In genomic region chr7:128948312-128948973, GRCh38 we compare ENCODE assay signal across 16 cellular contexts. TPM values are rescaled to one million over a fixed set of nuclear protein-coding genes. Genes with fewer than 3 reads are reported as not detected.
DNase-seq lines count a peak whose midpoint lies in the region; ATAC-seq, FAIRE-seq and TF ChIP-seq lines count a peak whose summit lies in the region.
"Had no signal": no experiment of that assay in that cellular context is flagged by ENCODE, and none has a peak within 500 bp of the region (broad histone marks: within the 10 kb centered on the region; RNA-seq: fewer than 3 reads in every experiment).

No MANE protein-coding gene starts in this region.

- H3K27me3 Mint-ChIP-seq in dendritic cell treated with granulocyte-macrophage colony-stimulating factor and Interleukin-4, amounts not matched to agents 40 ng/mL and 50 ng/mL, for 4 days, result no peaks in the 10 kb centered on the region
- H3K27me3 Mint-ChIP-seq: activated naive CD8-positive, alpha-beta T cell treated with anti-CD3 and anti-CD28 coated beads, Interleukin-2, amount 10 ng/mL, durations not matched to agents 7 days and 5 days; T-cell had no signal

- H3K27me3 ChIP-seq in tibial nerve, result no peaks in the 10 kb centered on the region

- peaks cover 0 to 35% (median 0%) of the 10 kb centered on the region in 3 donors for H3K36me3 ChIP-seq in tibial nerve

- intact Hi-C loops in dendritic cell treated with granulocyte-macrophage colony-stimulating factor and Interleukin-4, amounts not matched to agents 40 ng/mL and 50 ng/mL, for 4 days (cut with micrococcal nuclease), result no loop called here
- intact Hi-C loops in sciatic nerve (cut with DNase I), result no loop called here

- H3K9me3 Mint-ChIP-seq in dendritic cell treated with granulocyte-macrophage colony-stimulating factor and Interleukin-4, amounts not matched to agents 40 ng/mL and 50 ng/mL, for 4 days, result no peaks in the 10 kb centered on the region
- H3K9me3 Mint-ChIP-seq: activated naive CD8-positive, alpha-beta T cell treated with anti-CD3 and anti-CD28 coated beads, Interleukin-2, amount 10 ng/mL, durations not matched to agents 7 days and 5 days; T-cell had no signal

- peak overlapping the region; percentile 78 for H3K27ac Mint-ChIP-seq in dendritic cell treated with granulocyte-macrophage colony-stimulating factor and Interleukin-4, amounts not matched to agents 40 ng/mL and 50 ng/mL, for 4 days
- H3K27ac Mint-ChIP-seq: activated naive CD8-positive, alpha-beta T cell treated with anti-CD3 and anti-CD28 coated beads, Interleukin-2, amount 10 ng/mL, durations not matched to agents 7 days and 5 days had no signal

- WGBS in tibial nerve, 2 donors, result 76% methylated on average over 12 of the region's 12 CpGs; no CpG with 5 or more reads in 1 of the 2 donors

- peaks cover 83% of the 10 kb centered on the region for H3K4me1 Mint-ChIP-seq in dendritic cell treated with granulocyte-macrophage colony-stimulating factor and Interleukin-4, amounts not matched to agents 40 ng/mL and 50 ng/mL, for 4 days (ENCODE audit: low read depth)
- H3K4me1 Mint-ChIP-seq: T-cell had no signal

- H3K36me3 Mint-ChIP-seq in dendritic cell treated with granulocyte-macrophage colony-stimulating factor and Interleukin-4, amounts not matched to agents 40 ng/mL and 50 ng/mL, for 4 days (ENCODE audit: low read depth), result peaks cover 100% of the 10 kb centered on the region
- H3K36me3 Mint-ChIP-seq: activated naive CD8-positive, alpha-beta T cell treated with anti-CD3 and anti-CD28 coated beads, Interleukin-2, amount 10 ng/mL, durations not matched to agents 7 days and 5 days had no signal

- H3K9me3 ChIP-seq in tibial nerve, result no peaks in the 10 kb centered on the region

- ATAC-seq in sciatic nerve, result peak; percentile 25
- ATAC-seq: activated CD4-positive, CD25-positive, alpha-beta regulatory T cell treated with anti-CD3 and anti-CD28 coated beads, Interleukin-2, amount 50 U/mL, for 24 hours; T-cell had no signal

- H3K4me3 Mint-ChIP-seq in dendritic cell treated with granulocyte-macrophage colony-stimulating factor and Interleukin-4, amounts not matched to agents 40 ng/mL and 50 ng/mL, for 4 days, result no peak overlapping the region
- H3K4me3 Mint-ChIP-seq: activated naive CD8-positive, alpha-beta T cell treated with anti-CD3 and anti-CD28 coated beads, Interleukin-2, amount 10 ng/mL, durations not matched to agents 7 days and 5 days; T-cell had no signal

- FAIRE-seq in HTR-8/SVneo (lab: Jason Lieb, UNC), result no peak

- no peak overlapping the region for H3K4me3 ChIP-seq in NB4 (ENCODE audit: low read depth, low read length)
- no peak overlapping the region for H3K4me3 ChIP-seq in tibial nerve

- H3K27ac ChIP-seq in tibial nerve, result no peak overlapping the region

- H3K4me1 ChIP-seq in tibial nerve, result peaks cover 0 to 8% (median 0%) of the 10 kb centered on the region in 4 donors

- no peak for TF ChIP-seq CTCF in NB4 (IDR thresholded peaks at IDR 0.05; ENCODE audit: low read depth, low read length)
- no peak for TF ChIP-seq CTCF in tibial nerve (IDR thresholded peaks at IDR 0.05)

- TF ChIP-seq EP300 in tibial nerve (IDR thresholded peaks at IDR 0.05), result no peak

- TF ChIP-seq POLR2A in GM15510 (IDR thresholded peaks at IDR 0.05; ENCODE audit: borderline replicate concordance, extremely low read depth, insufficient read length) (peak; percentile 17), NB4 (IDR thresholded peaks at IDR 0.05; ENCODE audit: extremely low read depth, insufficient read length) (no peak), tibial nerve (IDR thresholded peaks at IDR 0.05) (no peak)

- peak; percentile 100 for DNase-seq in NB4 (ENCODE audit: low read depth)
- DNase-seq in sciatic nerve (ENCODE audit: low spot score), result no peak
- DNase-seq in hypothalamus (lab: John Stamatoyannopoulos, UW), result no peak
- DNase-seq in HTR-8/SVneo (ENCODE audit: insufficient read length, low spot score), result no peak
- DNase-seq in tibial nerve (ENCODE audit: low spot score in 2 of 2), result no peak
- DNase-seq: activated CD8-positive, alpha-beta memory T cell treated with anti-CD3 and anti-CD28 coated beads, Interleukin-2, amount 50 U/mL, for 48 hours; activated naive CD8-positive, alpha-beta T cell treated with anti-CD3 and anti-CD28 coated beads, Interleukin-2, amount 10 ng/mL, durations not matched to agents 7 days and 5 days; left cardiac atrium; NCI-H1048; retina; stimulated activated CD4-positive, alpha-beta T cell treated with anti-CD3 and anti-CD28 coated beads, Interleukin-4, amount 100 ng/mL, for 24 hours; stimulated activated naive CD4-positive, alpha-beta T cell treated with Interleukin-2 at 50 U/mL for 16 hours; T-cell had no signal

RNA-seq across cellular contexts. Expression of gene IRF5, which starts 10.7 kb away (rescaled TPM):
- 8.7 TPM for total RNA-seq in sciatic nerve
- total RNA-seq in tibial nerve, result 10 to 100 TPM in 3 of 4 donors, 1 to 10 TPM in 1; 7.8 to 28.8 (median 15.0) TPM

RNA-seq across cellular contexts. Expression of gene KCP, which starts 37.9 kb away (rescaled TPM):
- total RNA-seq in sciatic nerve (1.8 TPM), tibial nerve (under 1 TPM; 0.21 to 0.90 (median 0.40) TPM)
